In genomic region chr3:15470804-15471203, GRCh38 we compare ENCODE assay signal across 31 cellular contexts.
"Had no signal": no experiment of that assay in that cellular context is flagged by ENCODE, and none has a peak within 500 bp of the region (broad histone marks: within the 10 kb centered on the region; RNA-seq: fewer than 3 reads in every experiment).

No MANE protein-coding gene starts in this region.

- H3K4me2 ChIP-seq: hepatocyte, neural progenitor cell had no signal

- ATAC-seq: heart right ventricle; left cardiac atrium; left lobe of liver; left ventricle myocardium superior; lower lobe of right lung; natural killer cell; right lobe of liver; stimulated activated memory B cell treated with anti-CD40 and anti-IgM and Interleukin-4, amounts not matched to agents 10 μg/mL and 1 μg/mL and 100 μg/mL, for 72 hours; stimulated activated naive CD8-positive, alpha-beta T cell treated with anti-CD3 and anti-CD28 coated beads, Interleukin-15, amount 100 ng/mL, for 72 hours had no signal

- H3K36me3 ChIP-seq: lower lobe of right lung, neural progenitor cell, neutrophil, ovary, right atrium auricular region, right lobe of liver, uterus had no signal

- FAIRE-seq: keratinocyte had no signal

- H3K4me1 Mint-ChIP-seq: nephron progenitor cell; neural progenitor cell; stimulated activated memory B cell treated with anti-CD40 and anti-IgM and Interleukin-4, amounts not matched to agents 10 μg/mL and 1 μg/mL and 100 μg/mL, for 72 hours had no signal

- H3K27me3 Mint-ChIP-seq: progenitor cell of endocrine pancreas; stimulated activated memory B cell treated with anti-CD40 and anti-IgM and Interleukin-4, amounts not matched to agents 10 μg/mL and 1 μg/mL and 100 μg/mL, for 72 hours; stimulated activated naive CD8-positive, alpha-beta T cell treated with anti-CD3 and anti-CD28 coated beads, Interleukin-15, amount 100 ng/mL, for 72 hours; type B pancreatic cell had no signal

- H3K4me3 ChIP-seq: heart right ventricle, hepatocyte, lower lobe of right lung, neural progenitor cell, ovary, right atrium auricular region, right lobe of liver, skin epidermis, tibial nerve, uterus had no signal

- H3K4me1 ChIP-seq: heart right ventricle, lower lobe of right lung, neural progenitor cell, right atrium auricular region, right lobe of liver, tibial nerve, uterus had no signal

- H3K27me3 ChIP-seq: heart right ventricle, hepatocyte, neural progenitor cell, neutrophil, ovary, right atrium auricular region, right lobe of liver, tibial nerve, uterus had no signal

- H3K9ac ChIP-seq: neural progenitor cell had no signal

- H3K9me3 Mint-ChIP-seq: natural killer cell; nephron progenitor cell; neural progenitor cell; stimulated activated memory B cell treated with anti-CD40 and anti-IgM and Interleukin-4, amounts not matched to agents 10 μg/mL and 1 μg/mL and 100 μg/mL, for 72 hours; stimulated activated naive CD8-positive, alpha-beta T cell treated with anti-CD3 and anti-CD28 coated beads, Interleukin-15, amount 100 ng/mL, for 72 hours; type B pancreatic cell had no signal

- H3K4me3 Mint-ChIP-seq: natural killer cell; nephron progenitor cell; neural progenitor cell; stimulated activated memory B cell treated with anti-CD40 and anti-IgM and Interleukin-4, amounts not matched to agents 10 μg/mL and 1 μg/mL and 100 μg/mL, for 72 hours; stimulated activated naive CD8-positive, alpha-beta T cell treated with anti-CD3 and anti-CD28 coated beads, Interleukin-15, amount 100 ng/mL, for 72 hours; type B pancreatic cell had no signal

- H3K36me3 Mint-ChIP-seq: natural killer cell; neural progenitor cell; stimulated activated memory B cell treated with anti-CD40 and anti-IgM and Interleukin-4, amounts not matched to agents 10 μg/mL and 1 μg/mL and 100 μg/mL, for 72 hours; type B pancreatic cell had no signal

- H3K27ac ChIP-seq: heart right ventricle, hepatocyte, lower lobe of right lung, neural progenitor cell, neutrophil, ovary, right atrium auricular region, right lobe of liver, skin epidermis, tibial nerve, uterus had no signal

- H2AFZ ChIP-seq: hepatocyte, neural progenitor cell had no signal

- H3K27ac Mint-ChIP-seq: nephron progenitor cell; neural progenitor cell; progenitor cell of endocrine pancreas; stimulated activated memory B cell treated with anti-CD40 and anti-IgM and Interleukin-4, amounts not matched to agents 10 μg/mL and 1 μg/mL and 100 μg/mL, for 72 hours; stimulated activated naive CD8-positive, alpha-beta T cell treated with anti-CD3 and anti-CD28 coated beads, Interleukin-15, amount 100 ng/mL, for 72 hours; type B pancreatic cell had no signal

- H3K79me2 ChIP-seq: hepatocyte had no signal

- H3K9me3 ChIP-seq: heart right ventricle, lower lobe of right lung, neutrophil, ovary, right atrium auricular region, right lobe of liver, tibial nerve, uterus had no signal

- DNase-seq: heart right ventricle; kidney glomerular epithelial cell; left cardiac atrium; left ventricle myocardium superior; lower lobe of right lung; mammary epithelial cell; mesenchymal stem cell; natural killer cell; nephron progenitor cell; occipital lobe; ovary; right lobe of liver; stimulated activated CD4-positive, alpha-beta T cell treated with anti-CD3 and anti-CD28 coated beads, Interleukin-12 subunit alpha, Interleukin-12 subunit beta, amount 100 ng/mL, for 4 hours; stimulated activated CD4-positive, alpha-beta T cell treated with anti-CD3 and anti-CD28 coated beads, Interleukin-15, amount 100 ng/mL, for 24 hours; stimulated activated CD4-positive, alpha-beta T cell treated with anti-CD3 and anti-CD28 coated beads, Interleukin-2, amount 100 ng/mL, for 24 hours; stimulated activated CD4-positive, alpha-beta T cell treated with anti-CD3 and anti-CD28 coated beads, Interleukin-4, amount 100 ng/mL, for 1 hour; stimulated activated naive CD4-positive, alpha-beta T cell treated with Interleukin-2 at 50 U/mL for 16 hours; stimulated activated naive CD8-positive, alpha-beta T cell treated with anti-CD3 and anti-CD28 coated beads, Interleukin-15, amount 100 ng/mL, for 72 hours; substantia nigra; uterus had no signal
